Comparison of ENCODE assay signal across 1 cellular context in genomic region chr12:10131101-10131632, GRCh38.
TF ChIP-seq lines count a peak whose summit lies in the region.

No MANE protein-coding gene starts in this region.

TF ChIP-seq in GM23338, 12 proteins besides CTCF, POLR2A, EP300 and RAD21 (continued from another document):
- TF ChIP-seq, protein P1, sequence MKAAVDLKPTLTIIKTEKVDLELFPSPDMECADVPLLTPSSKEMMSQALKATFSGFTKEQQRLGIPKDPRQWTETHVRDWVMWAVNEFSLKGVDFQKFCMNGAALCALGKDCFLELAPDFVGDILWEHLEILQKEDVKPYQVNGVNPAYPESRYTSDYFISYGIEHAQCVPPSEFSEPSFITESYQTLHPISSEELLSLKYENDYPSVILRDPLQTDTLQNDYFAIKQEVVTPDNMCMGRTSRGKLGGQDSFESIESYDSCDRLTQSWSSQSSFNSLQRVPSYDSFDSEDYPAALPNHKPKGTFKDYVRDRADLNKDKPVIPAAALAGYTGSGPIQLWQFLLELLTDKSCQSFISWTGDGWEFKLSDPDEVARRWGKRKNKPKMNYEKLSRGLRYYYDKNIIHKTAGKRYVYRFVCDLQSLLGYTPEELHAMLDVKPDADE (IDR thresholded peaks at IDR 0.05) = no peak
- TF ChIP-seq EZH2 (IDR thresholded peaks at IDR 0.05; ENCODE audit: low read depth, unreplicated experiment) (no peak), CREB1 (CRISPR knock-in tag; IDR thresholded peaks at IDR 0.05; ENCODE audit: low read depth) (no peak), EZH2phosphoT487 (IDR thresholded peaks at IDR 0.05; ENCODE audit: unreplicated experiment) (no peak), ZNF114 (CRISPR knock-in tag; IDR thresholded peaks at IDR 0.05) (no peak), STAT1 (IDR thresholded peaks at IDR 0.05; ENCODE audit: unreplicated experiment) (no peak)
- TF ChIP-seq, protein P2, sequence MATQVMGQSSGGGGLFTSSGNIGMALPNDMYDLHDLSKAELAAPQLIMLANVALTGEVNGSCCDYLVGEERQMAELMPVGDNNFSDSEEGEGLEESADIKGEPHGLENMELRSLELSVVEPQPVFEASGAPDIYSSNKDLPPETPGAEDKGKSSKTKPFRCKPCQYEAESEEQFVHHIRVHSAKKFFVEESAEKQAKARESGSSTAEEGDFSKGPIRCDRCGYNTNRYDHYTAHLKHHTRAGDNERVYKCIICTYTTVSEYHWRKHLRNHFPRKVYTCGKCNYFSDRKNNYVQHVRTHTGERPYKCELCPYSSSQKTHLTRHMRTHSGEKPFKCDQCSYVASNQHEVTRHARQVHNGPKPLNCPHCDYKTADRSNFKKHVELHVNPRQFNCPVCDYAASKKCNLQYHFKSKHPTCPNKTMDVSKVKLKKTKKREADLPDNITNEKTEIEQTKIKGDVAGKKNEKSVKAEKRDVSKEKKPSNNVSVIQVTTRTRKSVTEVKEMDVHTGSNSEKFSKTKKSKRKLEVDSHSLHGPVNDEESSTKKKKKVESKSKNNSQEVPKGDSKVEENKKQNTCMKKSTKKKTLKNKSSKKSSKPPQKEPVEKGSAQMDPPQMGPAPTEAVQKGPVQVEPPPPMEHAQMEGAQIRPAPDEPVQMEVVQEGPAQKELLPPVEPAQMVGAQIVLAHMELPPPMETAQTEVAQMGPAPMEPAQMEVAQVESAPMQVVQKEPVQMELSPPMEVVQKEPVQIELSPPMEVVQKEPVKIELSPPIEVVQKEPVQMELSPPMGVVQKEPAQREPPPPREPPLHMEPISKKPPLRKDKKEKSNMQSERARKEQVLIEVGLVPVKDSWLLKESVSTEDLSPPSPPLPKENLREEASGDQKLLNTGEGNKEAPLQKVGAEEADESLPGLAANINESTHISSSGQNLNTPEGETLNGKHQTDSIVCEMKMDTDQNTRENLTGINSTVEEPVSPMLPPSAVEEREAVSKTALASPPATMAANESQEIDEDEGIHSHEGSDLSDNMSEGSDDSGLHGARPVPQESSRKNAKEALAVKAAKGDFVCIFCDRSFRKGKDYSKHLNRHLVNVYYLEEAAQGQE (IDR thresholded peaks at IDR 0.05; ENCODE audit: unreplicated experiment) = no peak
